In the genomic region with DNA sequence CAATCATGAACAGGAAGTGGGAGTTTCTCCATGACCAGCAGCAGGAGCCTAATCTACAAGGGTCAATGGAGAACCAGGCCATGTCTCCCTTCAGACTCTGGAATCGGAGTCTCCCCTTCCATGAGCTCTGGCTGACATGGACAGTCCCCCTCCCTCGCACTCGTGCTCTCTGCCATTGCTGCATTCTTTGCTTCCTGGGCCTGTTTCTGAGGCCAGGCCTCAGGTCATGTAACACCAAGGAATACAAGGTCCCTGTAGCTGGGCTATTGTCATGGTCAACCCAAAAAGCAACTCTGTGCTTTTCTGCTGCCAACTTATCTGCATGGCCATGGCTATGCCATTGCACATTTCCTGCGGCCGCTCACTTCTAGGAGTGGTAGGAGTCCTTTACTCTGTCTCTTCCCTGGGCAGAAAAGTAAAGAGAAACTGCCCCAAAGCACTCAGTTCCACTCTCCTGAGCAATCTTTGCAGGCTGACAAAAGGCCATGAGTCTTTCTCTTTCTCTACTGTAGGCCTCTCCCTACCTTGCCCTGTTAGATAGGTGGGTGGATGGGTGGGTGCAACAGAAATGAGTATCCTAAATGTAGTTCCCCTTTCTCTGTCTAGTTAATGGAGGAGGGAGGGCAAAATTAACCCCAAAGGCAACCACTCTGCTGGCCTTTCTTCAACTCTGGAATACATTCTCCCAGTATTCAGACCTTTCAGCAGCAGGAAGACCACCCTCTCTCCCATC, we compare ENCODE assay signal across 31 cellular contexts. TPM values are rescaled to one million over a fixed set of nuclear protein-coding genes. Genes with fewer than 3 reads are reported as not detected.
"Had no signal": no experiment of that assay in that cellular context is flagged by ENCODE, and none has a peak within 500 bp of the region (broad histone marks: within the 10 kb centered on the region; RNA-seq: fewer than 3 reads in every experiment).

No MANE protein-coding gene starts in this region.

- FAIRE-seq: TTC549 had no signal

- H3K36me3 Mint-ChIP-seq: activated naive CD8-positive, alpha-beta T cell had no signal

- H3K4me2 ChIP-seq: SK-N-SH had no signal

- H3K9ac ChIP-seq: SK-N-SH had no signal

- H3K9me3 Mint-ChIP-seq: activated B cell treated with CpG ODN at 0.5 μM for 24 hours; activated CD4-positive, alpha-beta T cell treated with anti-CD3 and anti-CD28 coated beads, Interleukin-2, amount 10 ng/mL, durations not matched to agents 24 days and 14 days; activated naive CD4-positive, alpha-beta T cell treated with anti-CD3 and anti-CD28 coated beads for 36 hours; activated T-helper 17 cell treated with anti-CD3 and anti-CD28 coated beads, Interleukin-2, amount 50 U/mL, for 72 hours; T-helper 2 cell treated with Interferon-gamma antibody and Interleukin-4, amounts not matched to agents 5 μg/mL and 100 μg/mL, for 36 hours had no signal

- H3K4me1 ChIP-seq: SJCRH30 had no signal

- H3K27ac Mint-ChIP-seq: activated B cell treated with CpG ODN at 0.5 μM for 24 hours; activated CD4-positive, alpha-beta T cell treated with anti-CD3 and anti-CD28 coated beads, Interleukin-2, amount 10 ng/mL, durations not matched to agents 24 days and 14 days; activated naive CD4-positive, alpha-beta T cell treated with anti-CD3 and anti-CD28 coated beads for 36 hours; activated T-helper 17 cell treated with anti-CD3 and anti-CD28 coated beads, Interleukin-2, amount 50 U/mL, for 72 hours; T-helper 2 cell treated with Interferon-gamma antibody and Interleukin-4, amounts not matched to agents 5 μg/mL and 100 μg/mL, for 36 hours had no signal

- H3K9me3 ChIP-seq: SJCRH30, SK-N-SH had no signal

- ATAC-seq: activated T-helper 17 cell treated with anti-CD3 and anti-CD28 coated beads, Interleukin-2, amount 50 U/mL, for 72 hours; Panc1; Right ventricle myocardium inferior had no signal

- H3K4me1 Mint-ChIP-seq: activated B cell treated with CpG ODN at 0.5 μM for 24 hours; activated CD4-positive, alpha-beta T cell treated with anti-CD3 and anti-CD28 coated beads, Interleukin-2, amount 10 ng/mL, durations not matched to agents 24 days and 14 days had no signal

- H3K27me3 ChIP-seq: SJCRH30 had no signal

- DNase-seq: activated B cell treated with CpG ODN at 0.5 μM for 24 hours; activated CD4-positive, alpha-beta T cell treated with anti-CD3 and anti-CD28 coated beads for 1 hour; activated CD4-positive, alpha-beta T cell treated with anti-CD3 and anti-CD28 coated beads, Interleukin-2, amount 10 ng/mL, durations not matched to agents 24 days and 14 days; activated CD4-positive, alpha-beta T cell treated with anti-CD3 and anti-CD28 coated beads, Interleukin-2, amount 50 U/mL, for 48 hours; activated CD8-positive, alpha-beta memory T cell treated with anti-CD3 and anti-CD28 coated beads for 24 hours; activated gamma-delta T cell; activated naive CD4-positive, alpha-beta T cell treated with anti-CD3 and anti-CD28 coated beads for 36 hours; activated T-cell treated with anti-CD3 and anti-CD28 coated beads, Interleukin-2, amount 50 U/mL, for 48 hours; cerebellar nuclear complex; Karpas-422; MM.1S; NCI-H1092; NCI-H1417 treated with DMSO at 0.1 percent for 48 hours; NCI-H1694; NCI-H2029; NCI-H2107; NCI-H2171 treated with DMSO at 0.1 percent for 48 hours; NCI-H226; NCI-H526; NCI-H82; RPMI8226; SJCRH30; SK-N-SH had no signal

- H3K36me3 ChIP-seq: SJCRH30 had no signal

- H3K4me3 ChIP-seq: SJCRH30 had no signal

- H3K4me3 Mint-ChIP-seq: activated B cell treated with CpG ODN at 0.5 μM for 24 hours; activated CD4-positive, alpha-beta T cell treated with anti-CD3 and anti-CD28 coated beads, Interleukin-2, amount 10 ng/mL, durations not matched to agents 24 days and 14 days; activated naive CD4-positive, alpha-beta T cell treated with anti-CD3 and anti-CD28 coated beads for 36 hours; activated naive CD8-positive, alpha-beta T cell; activated T-helper 17 cell treated with anti-CD3 and anti-CD28 coated beads, Interleukin-2, amount 50 U/mL, for 72 hours; T-helper 2 cell treated with Interferon-gamma antibody and Interleukin-4, amounts not matched to agents 5 μg/mL and 100 μg/mL, for 36 hours had no signal

- H3K27ac ChIP-seq: SJCRH30 had no signal

RNA-seq across cellular contexts. Expression of gene PROK2, which starts 40.8 kb away (rescaled TPM):
- total RNA-seq: activated B cell treated with CpG ODN at 0.5 μM for 24 hours; activated CD4-positive, alpha-beta T cell treated with anti-CD3 and anti-CD28 coated beads, Interleukin-2, amount 10 ng/mL, durations not matched to agents 24 days and 14 days; OCI-LY7; SJCRH30; T-helper 1 cell treated with Interleukin-12 subunit alpha and Interleukin-12 subunit beta and Interleukin-4 antibody, amounts not matched to agents 30 ng/mL and 1 ng/mL, for 36 hours had no signal
- polyA plus RNA-seq: SK-N-SH had no signal
